In genomic region chr5:96633820-96634219, GRCh38 we compare ENCODE assay signal across 36 cellular contexts. TPM values are rescaled to one million over a fixed set of nuclear protein-coding genes. Genes with fewer than 3 reads are reported as not detected.
A peak's percentile ranks its signal among the peaks of the same experiment; 100 is the strongest.
DNase-seq lines count a peak whose midpoint lies in the region; ATAC-seq, FAIRE-seq and TF ChIP-seq lines count a peak whose summit lies in the region.
"Had no signal": no experiment of that assay in that cellular context is flagged by ENCODE, and none has a peak within 500 bp of the region (broad histone marks: within the 10 kb centered on the region; RNA-seq: fewer than 3 reads in every experiment).

No MANE protein-coding gene starts in this region.

- no peak overlapping the region for H3K4me3 ChIP-seq in A549
- no peak overlapping the region for H3K4me3 ChIP-seq in GM23248
- no peak overlapping the region for H3K4me3 ChIP-seq in left lung
- no peak overlapping the region for H3K4me3 ChIP-seq in tibial artery
- H3K4me3 ChIP-seq in lower leg skin (ENCODE audit: low read depth, poor library complexity, severe bottlenecking): no peak overlapping the region
- H3K4me3 ChIP-seq: GM12878, HAP-1, heart left ventricle, lower lobe of right lung, Peyer's patch, psoas muscle, sigmoid colon, upper lobe of left lung had no signal

- intact Hi-C loops in left lung (cut with DNase I) (no loop called here), tibial artery (cut with DNase I; ENCODE audit: low total_unique reads) (no loop called here), lower leg skin (cut with DNase I; ENCODE audit: low total_unique reads) (no loop called here)

- H3K36me3 ChIP-seq in GM23248 (ENCODE audit: low read depth) (no peaks in the 10 kb centered on the region), left lung (no peaks in the 10 kb centered on the region), tibial artery (no peaks in the 10 kb centered on the region)
- H3K36me3 ChIP-seq: HAP-1, heart left ventricle, lower lobe of right lung, Peyer's patch, sigmoid colon, upper lobe of left lung had no signal

- H3K79me2 ChIP-seq in GM23248 (ENCODE audit: insufficient read depth): no peaks in the 10 kb centered on the region

- ATAC-seq in A549: no peak
- ATAC-seq in left lung: peak; percentile 18
- ATAC-seq in HG03457 (IDR thresholded peaks at IDR 0.05; ENCODE audit: unreplicated experiment): no peak
- ATAC-seq: foreskin keratinocyte; GM12878; natural killer cell; psoas muscle; stimulated activated effector memory CD8-positive, alpha-beta T cell treated with anti-CD3 and anti-CD28 coated beads, Interleukin-12 subunit alpha, Interleukin-12 subunit beta, amount 100 ng/mL, for 72 hours had no signal

- H3K9me2 ChIP-seq in GM23248 (ENCODE audit: insufficient read depth): no peaks in the 10 kb centered on the region

- TF ChIP-seq POLR2A in A549 (IDR thresholded peaks at IDR 0.05; ENCODE audit: low read length) (no peak), lower leg skin (IDR thresholded peaks at IDR 0.05) (no peak)

- TF ChIP-seq CTCF in A549 (IDR thresholded peaks at IDR 0.05): no peak
- no peak for TF ChIP-seq CTCF in left lung (IDR thresholded peaks at IDR 0.05)
- TF ChIP-seq CTCF in tibial artery (IDR thresholded peaks at IDR 0.05): no peak
- no peak for TF ChIP-seq CTCF in lower leg skin (IDR thresholded peaks at IDR 0.05)

- no peak overlapping the region for H3K9ac ChIP-seq in GM23248

- peak overlapping the region; percentile 39 for H2AFZ ChIP-seq in GM23248

- DNase-seq in A549 (ENCODE audit: low read depth in 1 of 2, low spot score in 1 of 2) (no peak), GM23248 (no peak), dedifferentiated amniotic fluid mesenchymal stem cell (ENCODE audit: extremely low spot score) (peak; percentile 42), left lung (no peak), tibial artery (no peak), lower leg skin (ENCODE audit: low spot score in 2 of 2) (no peak), T1000 (lab: John Stamatoyannopoulos, UW) (no peak)
- DNase-seq: 8988T; activated CD4-positive, alpha-beta memory T cell treated with anti-CD3 and anti-CD28 coated beads, Interleukin-2, amount 10 ng/mL, durations not matched to agents 7 days and 5 days; activated CD4-positive, alpha-beta T cell treated with anti-CD3 and anti-CD28 coated beads for 1 hour; activated CD8-positive, alpha-beta memory T cell treated with anti-CD3 and anti-CD28 coated beads, Interleukin-2, amount 50 U/mL, for 4 hours; activated naive CD4-positive, alpha-beta T cell treated with anti-CD3 and anti-CD28 coated beads, Interleukin-2, amount 10 ng/mL, durations not matched to agents 7 days and 5 days; AML-193; amniotic stem cell; CD8-positive, alpha-beta memory T cell; DMS 273 treated with DMSO at 0.1 percent for 48 hours; effector CD8-positive, alpha-beta T cell; foreskin keratinocyte; heart left ventricle; kidney; lower lobe of right lung; natural killer cell; NCI-H446; NCI-H774; nucleus accumbens; Peyer's patch; psoas muscle; SIG-M5; sigmoid colon; upper lobe of left lung had no signal

- H3F3A ChIP-seq in GM23248 (ENCODE audit: insufficient read depth): peaks cover 18% of the 10 kb centered on the region

- H3K9me3 ChIP-seq in A549 (no peaks in the 10 kb centered on the region), GM23248 (ENCODE audit: low read depth) (no peaks in the 10 kb centered on the region), left lung (no peaks in the 10 kb centered on the region), tibial artery (no peaks in the 10 kb centered on the region)
- H3K9me3 ChIP-seq: HAP-1, heart left ventricle, lower lobe of right lung, Peyer's patch, psoas muscle, sigmoid colon, upper lobe of left lung had no signal

- no peak for TF ChIP-seq EP300 in A549 (IDR thresholded peaks at IDR 0.05)

- POLR2A ChIA-PET in A549 (lab: Yijun Ruan, JAX): interaction anchor here (3.7 kb wide), 1 partner anchor 28 kb away, joined by 12 read pairs; the partner anchor contains the start of gene CAST

- no peak overlapping the region for H3K4me2 ChIP-seq in A549
- H3K4me2 ChIP-seq in GM23248 (ENCODE audit: unreplicated experiment): no peak overlapping the region

- H3K27me3 ChIP-seq in GM23248 (replicated peaks; ENCODE audit: insufficient read depth): no peaks in the 10 kb centered on the region
- no peaks in the 10 kb centered on the region for H3K27me3 ChIP-seq in left lung
- no peaks in the 10 kb centered on the region for H3K27me3 ChIP-seq in tibial artery
- H3K27me3 ChIP-seq: foreskin keratinocyte, heart left ventricle, Peyer's patch, sigmoid colon, upper lobe of left lung had no signal

- in situ Hi-C loops in GM23248 (cut with MboI): no loop called here

- no peak for TF ChIP-seq RAD21 in A549 (conservative IDR thresholded peaks at IDR 0.05 in 1 of 2, IDR thresholded peaks at IDR 0.05 in 1 of 2)

- H3K4me1 ChIP-seq in A549 (peaks cover 27% of the 10 kb centered on the region), GM23248 (ENCODE audit: insufficient read depth) (peaks cover 30% of the 10 kb centered on the region), left lung (peaks cover 0 to 7% of the 10 kb centered on the region in 2 donors), tibial artery (peaks cover 0 to 2% (median 0%) of the 10 kb centered on the region in 4 donors)
- H3K4me1 ChIP-seq: HAP-1, lower lobe of right lung, Peyer's patch, sigmoid colon had no signal

- H3K27ac ChIP-seq in A549 (0 out of 6 replicates have a peak overlapping the region, but pooled peaks of 1 of the 2 experiments have one; percentile 7), GM23248 (no peak overlapping the region), left lung (no peak overlapping the region), tibial artery (no peak overlapping the region)
- H3K27ac ChIP-seq: epithelial cell of prostate, foreskin keratinocyte, lower lobe of right lung, Peyer's patch, psoas muscle, sigmoid colon, upper lobe of left lung had no signal

- H4K20me1 ChIP-seq in GM23248 (ENCODE audit: insufficient read depth): no peaks in the 10 kb centered on the region

- CTCF ChIA-PET in A549 (lab: Yijun Ruan, JAX): interaction anchor here (0.6 to 0.7 kb wide), 2 partner anchors 13 to 52 kb away, joined by 3 read pairs; no protein-coding TSS in a partner anchor

- FAIRE-seq in A549 (lab: Jason Lieb, UNC): no peak
- FAIRE-seq: colon, GM12878, kidney had no signal

- WGBS in A549 (ENCODE audit: missing lambda C conversion rate): 50% methylated on average over 4 of the region's 4 CpGs
- WGBS in GM23248 (ENCODE audit: low coverage in 1 of 2, low lambda C conversion rate in 2 of 2, missing lambda C conversion rate in 2 of 2), 2 experiments: 68 to 75% methylated on average over 4 of the region's 4 CpGs
- 35 to 64% methylated on average over 4 of the region's 4 CpGs for WGBS in lower leg skin, 2 donors

TF ChIP-seq in A549, 52 proteins besides CTCF, POLR2A, EP300 and RAD21:
- no peak for TF ChIP-seq FOSL2 (IDR thresholded peaks at IDR 0.05)
- TF ChIP-seq FOSL2 (CRISPR knock-in tag; IDR thresholded peaks at IDR 0.05): peak; percentile 11; the same call in 1 of the 2 replicates
- no peak for TF ChIP-seq ZSCAN20 (CRISPR knock-in tag; IDR thresholded peaks at IDR 0.05)
- no peak for TF ChIP-seq E2F6 (IDR thresholded peaks at IDR 0.05; ENCODE audit: borderline replicate concordance, low read depth)
- no peak for TF ChIP-seq TFCP2L1 (CRISPR knock-in tag; IDR thresholded peaks at IDR 0.05)
- no peak for TF ChIP-seq TP53 (CRISPR knock-in tag; IDR thresholded peaks at IDR 0.05)

RNA-seq across cellular contexts. Expression of gene CAST, which starts 28.4 kb away (rescaled TPM):
- polyA plus RNA-seq in A549 (2011; rRNA removed) (223 and 257 TPM in 2 replicates), A549 (2017; fragmentation: RNase III; extraction: RNeasy Plus Mini Kit Qiagen cat#74134 plus additional on column Dnase treatment) (150 to 172 TPM (median 163 TPM) in 3 replicates), GM23248 (2016; fragmentation: Nextera tagmentation; extraction: Ambion mirVana) (188 and 196 TPM in 2 replicates)
- polyA plus RNA-seq in A549 (2012; cell fraction: cytosol; rRNA removed): 48.9 and 52.6 TPM in 2 replicates
- polyA plus RNA-seq in A549 (2012; cell fraction: nucleus; rRNA removed): 39.1 and 51.1 TPM in 2 replicates
- 111 and 112 TPM in 2 replicates for polyA minus RNA-seq in A549 (2011; rRNA and poly(A)+ RNA removed)
- total RNA-seq in GM23248 (2014; rRNA removed; shearing (Covaris generic)): 150 and 179 TPM in 2 replicates
- total RNA-seq in left lung (100 to 1,000 TPM; 232 to 264 TPM), lower leg skin (100 to 1,000 TPM; 415 to 523 (median 468) TPM)
